In genomic region chr5:132266031-132266835, GRCh38 we compare ENCODE assay signal across 11 cellular contexts. TPM values are rescaled to one million over a fixed set of nuclear protein-coding genes. Genes with fewer than 3 reads are reported as not detected.
DNase-seq lines count a peak whose midpoint lies in the region; ATAC-seq and TF ChIP-seq lines count a peak whose summit lies in the region.
"Had no signal": no experiment of that assay in that cellular context is flagged by ENCODE, and none has a peak within 500 bp of the region (broad histone marks: within the 10 kb centered on the region; RNA-seq: fewer than 3 reads in every experiment).

No MANE protein-coding gene starts in this region.

- H3K4me3 ChIP-seq in coronary artery (no peak overlapping the region), mucosa of rectum (ENCODE audit: low read length in 2 of 2) (no peak overlapping the region), thoracic aorta (no peak overlapping the region)
- H3K4me3 ChIP-seq: upper lobe of right lung had no signal

- no peaks in the 10 kb centered on the region for H3K27me3 ChIP-seq in mucosa of rectum (ENCODE audit: control insufficient read depth in 2 of 2, insufficient read depth in 2 of 2, low read length in 2 of 2)
- H3K27me3 ChIP-seq in thoracic aorta (replicated peaks; ENCODE audit: insufficient read depth), result no peaks in the 10 kb centered on the region
- H3K27me3 ChIP-seq: upper lobe of right lung had no signal

- no peak overlapping the region for H3K4me3 Mint-ChIP-seq in activated CD4-positive, alpha-beta memory T cell treated with anti-CD3 and anti-CD28 coated beads, Interleukin-2, amount 10 ng/mL, durations not matched to agents 7 days and 5 days
- no peak overlapping the region for H3K4me3 Mint-ChIP-seq in activated CD4-positive, alpha-beta memory T cell treated with anti-CD3 and anti-CD28 coated beads for 36 hours

- peak; percentile 3 for DNase-seq in activated CD4-positive, alpha-beta memory T cell treated with anti-CD3 and anti-CD28 coated beads, Interleukin-2, amount 10 ng/mL, durations not matched to agents 7 days and 5 days
- no peak for DNase-seq in activated CD4-positive, alpha-beta memory T cell treated with anti-CD3 and anti-CD28 coated beads for 36 hours
- DNase-seq in coronary artery (ENCODE audit: low spot score) (peak; percentile 75), thoracic aorta (ENCODE audit: low spot score) (no peak), NCI-H2107 (lab: John Stamatoyannopoulos, UW) (no peak), SIG-M5 treated with dmso at 0.1 percent for 504 hours (lab: John Stamatoyannopoulos, UW; ENCODE audit: unreplicated experiment) (no peak)
- DNase-seq: hippocampal formation, upper lobe of right lung had no signal

- no peaks in the 10 kb centered on the region for H3K9me3 ChIP-seq in mucosa of rectum (ENCODE audit: control insufficient read depth in 2 of 2, low read length in 2 of 2)
- no peaks in the 10 kb centered on the region for H3K9me3 ChIP-seq in thoracic aorta
- H3K9me3 ChIP-seq: upper lobe of right lung had no signal

- no peak for TF ChIP-seq CTCF in coronary artery (IDR thresholded peaks at IDR 0.05)
- TF ChIP-seq CTCF in thoracic aorta (IDR thresholded peaks at IDR 0.05), result no peak

- H3K27ac ChIP-seq in coronary artery, result peak overlapping the region; percentile 75 to 94
- peak overlapping the region; percentile 78 to 86 for H3K27ac ChIP-seq in mucosa of rectum (ENCODE audit: low read depth in 2 of 2, low read length in 2 of 2)
- peak overlapping the region; percentile 90 to 97 for H3K27ac ChIP-seq in thoracic aorta

- no peaks in the 10 kb centered on the region for H3K4me1 Mint-ChIP-seq in activated CD4-positive, alpha-beta memory T cell treated with anti-CD3 and anti-CD28 coated beads, Interleukin-2, amount 10 ng/mL, durations not matched to agents 7 days and 5 days
- no peaks in the 10 kb centered on the region for H3K4me1 Mint-ChIP-seq in activated CD4-positive, alpha-beta memory T cell treated with anti-CD3 and anti-CD28 coated beads for 36 hours (ENCODE audit: low read depth)

- H3K4me1 ChIP-seq in mucosa of rectum (ENCODE audit: control insufficient read depth in 2 of 2, insufficient read depth in 2 of 2, low read length in 2 of 2) (peaks cover 13 to 30% of the 10 kb centered on the region in 2 donors), thoracic aorta (ENCODE audit: control insufficient read depth in 1 of 2, low read depth in 2 of 2) (peaks cover 16 to 52% of the 10 kb centered on the region in 2 donors)

- CTCF ChIA-PET in activated CD4-positive, alpha-beta memory T cell treated with anti-CD3 and anti-CD28 coated beads, Interleukin-2, amount 10 ng/mL, durations not matched to agents 7 days and 5 days (lab: Charles Lee), result interaction anchor here (1.7 kb wide), 1 partner anchor 29 kb away, joined by 6 read pairs; no protein-coding TSS in a partner anchor
- CTCF ChIA-PET in activated CD4-positive, alpha-beta memory T cell treated with anti-CD3 and anti-CD28 coated beads for 36 hours (lab: Charles Lee), result no interaction called here

- H3K36me3 Mint-ChIP-seq in activated CD4-positive, alpha-beta memory T cell treated with anti-CD3 and anti-CD28 coated beads, Interleukin-2, amount 10 ng/mL, durations not matched to agents 7 days and 5 days (ENCODE audit: low read depth), result no peaks in the 10 kb centered on the region
- no peaks in the 10 kb centered on the region for H3K36me3 Mint-ChIP-seq in activated CD4-positive, alpha-beta memory T cell treated with anti-CD3 and anti-CD28 coated beads for 36 hours

- H3K9ac ChIP-seq in mucosa of rectum (ENCODE audit: low read depth in 1 of 2, low read length in 2 of 2), result peak overlapping the region; percentile 42 to 54

- H3K27ac Mint-ChIP-seq in activated CD4-positive, alpha-beta memory T cell treated with anti-CD3 and anti-CD28 coated beads, Interleukin-2, amount 10 ng/mL, durations not matched to agents 7 days and 5 days, result no peak overlapping the region
- no peak overlapping the region for H3K27ac Mint-ChIP-seq in activated CD4-positive, alpha-beta memory T cell treated with anti-CD3 and anti-CD28 coated beads for 36 hours

- POLR2A ChIA-PET in activated CD4-positive, alpha-beta memory T cell treated with anti-CD3 and anti-CD28 coated beads, Interleukin-2, amount 10 ng/mL, durations not matched to agents 7 days and 5 days (lab: Charles Lee), result no interaction called here
- POLR2A ChIA-PET in activated CD4-positive, alpha-beta memory T cell treated with anti-CD3 and anti-CD28 coated beads for 36 hours (lab: Charles Lee), result no interaction called here

- intact Hi-C loops in activated CD4-positive, alpha-beta memory T cell treated with anti-CD3 and anti-CD28 coated beads for 36 hours (cut with micrococcal nuclease), result no loop called here

- no peaks in the 10 kb centered on the region for H3K9me3 Mint-ChIP-seq in activated CD4-positive, alpha-beta memory T cell treated with anti-CD3 and anti-CD28 coated beads, Interleukin-2, amount 10 ng/mL, durations not matched to agents 7 days and 5 days
- no peaks in the 10 kb centered on the region for H3K9me3 Mint-ChIP-seq in activated CD4-positive, alpha-beta memory T cell treated with anti-CD3 and anti-CD28 coated beads for 36 hours

- H3K27me3 Mint-ChIP-seq in activated CD4-positive, alpha-beta memory T cell treated with anti-CD3 and anti-CD28 coated beads, Interleukin-2, amount 10 ng/mL, durations not matched to agents 7 days and 5 days, result no peaks in the 10 kb centered on the region
- no peaks in the 10 kb centered on the region for H3K27me3 Mint-ChIP-seq in activated CD4-positive, alpha-beta memory T cell treated with anti-CD3 and anti-CD28 coated beads for 36 hours

- H3K36me3 ChIP-seq in mucosa of rectum (ENCODE audit: control insufficient read depth in 2 of 2, insufficient read depth in 2 of 2, low read length in 2 of 2), result no peaks in the 10 kb centered on the region
- H3K36me3 ChIP-seq in thoracic aorta, result peaks cover 7% of the 10 kb centered on the region
- H3K36me3 ChIP-seq: upper lobe of right lung had no signal

- ATAC-seq in thoracic aorta (ENCODE audit: insufficient number of reproducible peaks, low FRiP score, low read depth) (peak; percentile 3), GM19035 (IDR thresholded peaks at IDR 0.05; ENCODE audit: unreplicated experiment) (no peak)

RNA-seq across cellular contexts. Expression of gene PDLIM4, which starts 8.7 kb away (rescaled TPM):
- total RNA-seq in activated CD4-positive, alpha-beta memory T cell treated with anti-CD3 and anti-CD28 coated beads, Interleukin-2, amount 10 ng/mL, durations not matched to agents 7 days and 5 days, result not detected
- total RNA-seq in activated CD4-positive, alpha-beta memory T cell treated with anti-CD3 and anti-CD28 coated beads for 36 hours, result not detected
- 10 to 100 TPM; 50.6 to 81.0 TPM for total RNA-seq in thoracic aorta
- total RNA-seq: A172 had no signal

RNA-seq across cellular contexts. Expression of gene SLC22A4, which starts 28.0 kb away (rescaled TPM):
- under 1 TPM; 0.10 to 0.28 TPM for total RNA-seq in activated CD4-positive, alpha-beta memory T cell treated with anti-CD3 and anti-CD28 coated beads, Interleukin-2, amount 10 ng/mL, durations not matched to agents 7 days and 5 days
- 1 to 10 TPM; 1.3 to 1.5 TPM for total RNA-seq in activated CD4-positive, alpha-beta memory T cell treated with anti-CD3 and anti-CD28 coated beads for 36 hours
- 1 to 10 TPM in 1 of 2 donors, under 1 TPM in 1; 0.14 to 2.1 TPM for total RNA-seq in thoracic aorta

RNA-seq across cellular contexts. Expression of gene P4HA2, which starts 38.6 kb away (rescaled TPM):
- 10 to 100 TPM in 1 of 2 experiments, 1 to 10 TPM in 1; 9.7 to 10.5 TPM for total RNA-seq in activated CD4-positive, alpha-beta memory T cell treated with anti-CD3 and anti-CD28 coated beads, Interleukin-2, amount 10 ng/mL, durations not matched to agents 7 days and 5 days
- 1 to 10 TPM; 6.0 to 6.1 TPM for total RNA-seq in activated CD4-positive, alpha-beta memory T cell treated with anti-CD3 and anti-CD28 coated beads for 36 hours
- total RNA-seq in thoracic aorta, result 10 to 100 TPM; 31.3 to 47.7 TPM

Comparison
In these comparisons a context has a peak if more than half of its experiments do, and no peak if none do; other contexts are left out.
1. DNase-seq: peak in activated CD4-positive, alpha-beta memory T cell treated with anti-CD3 and anti-CD28 coated beads, Interleukin-2, amount 10 ng/mL, durations not matched to agents 7 days and 5 days (single experiment) and coronary artery (single experiment); none in activated CD4-positive, alpha-beta memory T cell treated with anti-CD3 and anti-CD28 coated beads for 36 hours (single experiment), thoracic aorta (single experiment), NCI-H2107 (single experiment) and SIG-M5 treated with dmso at 0.1 percent for 504 hours (single experiment).
2. RNA of gene PDLIM4, which starts 8.7 kb away (total RNA-seq): 50.6 to 81.0 TPM in thoracic aorta; not detected in activated CD4-positive, alpha-beta memory T cell treated with anti-CD3 and anti-CD28 coated beads for 36 hours and not detected in activated CD4-positive, alpha-beta memory T cell treated with anti-CD3 and anti-CD28 coated beads, Interleukin-2, amount 10 ng/mL, durations not matched to agents 7 days and 5 days; every median in the first group is over 10 times any median in the second.
3. Peak in every context shown above with its lines, with median percentiles within 50 percentile points of each other: H3K27ac ChIP-seq.